8 cellular contexts compared by ENCODE assay signal in genomic region chr19:48635966-48636858, GRCh38. TPM values are rescaled to one million over a fixed set of nuclear protein-coding genes. Genes with fewer than 3 reads are reported as not detected.
A peak's percentile ranks its signal among the peaks of the same experiment; 100 is the strongest.
DNase-seq lines count a peak whose midpoint lies in the region; ATAC-seq, FAIRE-seq and TF ChIP-seq lines count a peak whose summit lies in the region.

No MANE protein-coding gene starts in this region.

- peak overlapping the region; percentile 79 for H3K9ac ChIP-seq in GM12878 (ENCODE audit: control insufficient read depth, insufficient read depth, low read length)

- RAD21 ChIA-PET in GM12878 (lab: Charles Lee; ENCODE audit: unreplicated experiment), result no interaction called here

- TF ChIP-seq POLR2A in GM12878 (IDR thresholded peaks at IDR 0.05; ENCODE audit: low read depth, low read length) (no peak), lower leg skin (IDR thresholded peaks at IDR 0.05) (no peak), thyroid gland (IDR thresholded peaks at IDR 0.05) (no peak)

- H3K9me3 ChIP-seq in GM12878 (replicated peaks; ENCODE audit: control insufficient read depth, insufficient read depth, low read length) (no peaks in the 10 kb centered on the region), thyroid gland (no peaks in the 10 kb centered on the region)

- H3K4me2 ChIP-seq in GM12878 (ENCODE audit: control insufficient read depth, insufficient read depth), result peak overlapping the region; percentile 86

- intact Hi-C loops in GM12878 (cut with micrococcal nuclease; ENCODE audit: unreplicated experiment), result loop anchor here (10.0 kb wide), 1 partner anchor 329 kb away; the partner anchor contains the start of gene FTL
- intact Hi-C loops in lower leg skin (cut with DNase I; ENCODE audit: low total_unique reads), result no loop called here
- intact Hi-C loops in thyroid gland (cut with DNase I), result no loop called here

- FAIRE-seq in GM12878 (lab: Jason Lieb, UNC), result no peak

- 1% methylated on average over 35 of the region's 35 CpGs for WGBS in GM12878 (ENCODE audit: insufficient coverage, insufficient replicate concordance, low lambda C conversion rate, missing lambda C conversion rate)
- WGBS in lower leg skin, 2 donors, result 0% methylated on average over 35 of the region's 35 CpGs
- WGBS in thyroid gland, 2 donors, result 1% methylated on average over 25 to 34 of the region's 35 CpGs

- POLR2A ChIA-PET in GM12878 (lab: Charles Lee), result interaction anchor here (0.6 to 1.0 kb wide), 3 partner anchors 27 to 250 kb away, joined by 3 to 11 read pairs (median 5); no protein-coding TSS in a partner anchor

- in situ Hi-C loops in GM12878 (cut with MboI), result loop anchor here (25.0 kb wide), 1 partner anchor 1251 kb away; the partner anchor contains the start of genes AKT1S1, IL4I1 and TBC1D17

- CTCF ChIA-PET in GM12878 (lab: Yijun Ruan, JAX), result no interaction called here

- DNase-seq in COR-L47 (lab: John Stamatoyannopoulos, UW), result peak; percentile 51
- peak; percentile 40 to 42 for DNase-seq in Kasumi-1 (lab: John Stamatoyannopoulos, UW)
- DNase-seq in GM12878 (ENCODE audit: low read depth, low spot score), result no peak
- peak in 1 of 2 donors; percentile 94 for DNase-seq in lower leg skin (ENCODE audit: low spot score in 2 of 2)
- peak; percentile 64 to 66 for DNase-seq in thyroid gland
- no peak for DNase-seq in KG1 (lab: John Stamatoyannopoulos, UW)

- ATAC-seq in GM12878 (no peak), HG03139 (IDR thresholded peaks at IDR 0.05; ENCODE audit: unreplicated experiment) (no peak), GM18867 (IDR thresholded peaks at IDR 0.05; ENCODE audit: unreplicated experiment) (no peak)

- H2AFZ ChIP-seq in GM12878 (ENCODE audit: control insufficient read depth, low read depth, low read length), result peak overlapping the region; percentile 64; the same call in 1 of the 2 replicates

- TF ChIP-seq EP300 in GM12878 (IDR thresholded peaks at IDR 0.05; ENCODE audit: borderline replicate concordance in 1 of 2, control insufficient read depth in 1 of 2, low read depth in 2 of 2, low read length in 2 of 2), result no peak

- H3K4me3 ChIP-seq in GM12878 (peak overlapping the region; percentile 89), lower leg skin (ENCODE audit: low read depth, poor library complexity, severe bottlenecking) (peak overlapping the region; percentile 59), thyroid gland (replicated peaks in 1 of 3) (peak overlapping the region; percentile 38 to 71 (median 62))

- peak overlapping the region; percentile 48 for H3K27ac ChIP-seq in GM12878 (ENCODE audit: control insufficient read depth, insufficient read depth)
- peak overlapping the region; percentile 99 to 100 (median 99) for H3K27ac ChIP-seq in thyroid gland

- no peak for TF ChIP-seq CTCF in GM12878 (IDR thresholded peaks at IDR 0.05 in 2 of 3, conservative IDR thresholded peaks at IDR 0.05 in 1 of 3; ENCODE audit: control insufficient read depth in 2 of 3, extremely low read depth in 1 of 3, insufficient read depth in 1 of 3, low read depth in 3 of 3, low read length in 3 of 3)
- no peak for TF ChIP-seq CTCF in lower leg skin (IDR thresholded peaks at IDR 0.05)
- no peak for TF ChIP-seq CTCF in thyroid gland (IDR thresholded peaks at IDR 0.05)

- no TSS peak for BruUV-seq in GM12878 (replicated peaks; lab: Mats Ljungman, UMichigan)

- SMC1A ChIA-PET in GM12878 (lab: Charles Lee; ENCODE audit: uncharacterized antibody, unreplicated experiment), result no interaction called here

- H3K4me1 ChIP-seq in GM12878 (ENCODE audit: control insufficient read depth, insufficient read depth, low read length) (peaks cover 28% of the 10 kb centered on the region), thyroid gland (peaks cover 29 to 54% of the 10 kb centered on the region in 2 donors)

- H3K79me2 ChIP-seq in GM12878 (ENCODE audit: control insufficient read depth, insufficient read depth, low read length), result peaks cover 5% of the 10 kb centered on the region

- no peak for TF ChIP-seq RAD21 in GM12878 (IDR thresholded peaks at IDR 0.05; ENCODE audit: insufficient read depth, low read depth, low read length)

- no peaks in the 10 kb centered on the region for H3K36me3 ChIP-seq in GM12878 (ENCODE audit: control insufficient read depth in 2 of 2, insufficient read depth in 2 of 2, low read length in 1 of 2)
- H3K36me3 ChIP-seq in thyroid gland, result no peaks in the 10 kb centered on the region

- H3K27me3 ChIP-seq in GM12878 (replicated peaks in 1 of 2; ENCODE audit: control insufficient read depth in 2 of 2, insufficient read depth in 2 of 2, low read length in 1 of 2), result no peaks in the 10 kb centered on the region
- no peaks in the 10 kb centered on the region for H3K27me3 ChIP-seq in thyroid gland

- no peaks in the 10 kb centered on the region for H4K20me1 ChIP-seq in GM12878 (ENCODE audit: control insufficient read depth, insufficient read depth)

RNA-seq across cellular contexts. Expression of gene DBP, which starts 1.0 kb away (rescaled TPM):
- total RNA-seq in GM12878 (2013; cell fraction: nucleolus; rRNA removed), result 18.1 and 21.7 TPM in 2 replicates
- 10.5 and 10.6 TPM in 2 replicates for total RNA-seq in GM12878 (2014; rRNA removed)
- 7.0 and 8.1 TPM in 2 replicates for total RNA-seq in GM12878 (2014; rRNA removed; fragmentation: Illumina TruSeq; extraction: Trizol)
- total RNA-seq in GM12878 (2021), result 6.7 and 7.3 TPM in 2 replicates
- polyA plus RNA-seq in GM12878 (2011; ENCODE audit: low read depth), result 5.0 TPM
- polyA plus RNA-seq in GM12878 (2011; rRNA removed), result 6.0 and 9.8 TPM in 2 replicates
- 13.1 and 14.1 TPM in 2 replicates for polyA plus RNA-seq in GM12878 (2011; cell fraction: cytosol; rRNA removed)
- 10.3 and 11.2 TPM in 2 replicates for polyA plus RNA-seq in GM12878 (2011; cell fraction: nucleus; rRNA removed)
- 12.9 and 16.4 TPM in 2 replicates for polyA plus RNA-seq in GM12878 (2012)
- polyA plus RNA-seq in GM12878 (2014; fragmentation: Illumina TruSeq; extraction: Trizol), result 5.0 and 5.1 TPM in 2 replicates
- 1 to 10 TPM; 2.0 to 2.6 TPM for polyA plus RNA-seq in GM12878 (2014; fragmentation: Nextera tagmentation; extraction: Ambion mirVana)
- 9.4 and 9.7 TPM in 2 replicates for polyA plus RNA-seq in GM12878 (2014; rRNA removed)
- polyA plus RNA-seq in GM12878 (2016; fragmentation: Nextera tagmentation; extraction: Ambion mirVana), result 1 to 10 TPM; 4.0 to 7.1 TPM
- polyA minus RNA-seq in GM12878 (2011; rRNA and poly(A)+ RNA removed), result 6.6 and 9.1 TPM in 2 replicates
- polyA minus RNA-seq in GM12878 (2011; cell fraction: cytosol; rRNA and poly(A)+ RNA removed), result 2.6 and 7.4 TPM in 2 replicates
- 3.9 and 4.3 TPM in 2 replicates for polyA minus RNA-seq in GM12878 (2011; cell fraction: nucleus; rRNA and poly(A)+ RNA removed)
- 10 to 100 TPM; 21.1 to 41.6 (median 24.8) TPM for total RNA-seq in lower leg skin
- 10 to 100 TPM; 18.9 to 32.8 (median 25.1) TPM for total RNA-seq in thyroid gland

RNA-seq across cellular contexts. Expression of gene CA11, which starts 9.8 kb away (rescaled TPM):
- 0.54 and 0.61 TPM in 2 replicates for total RNA-seq in GM12878 (2013; cell fraction: nucleolus; rRNA removed)
- total RNA-seq in GM12878 (2014; rRNA removed) (3.5 and 5.5 TPM in 2 replicates), GM12878 (2014; rRNA removed; fragmentation: Illumina TruSeq; extraction: Trizol) (1.8 and 2.3 TPM in 2 replicates), GM12878 (2021) (3.3 and 3.9 TPM in 2 replicates), lower leg skin (10 to 100 TPM in 3 of 4 donors, 1 to 10 TPM in 1; 7.3 to 37.5 (median 10.3) TPM), thyroid gland (10 to 100 TPM in 1 of 4 donors, 1 to 10 TPM in 3; 4.6 to 13.4 (median 6.3) TPM)
- polyA plus RNA-seq in GM12878 (2011; ENCODE audit: low read depth), result 6.3 TPM
- polyA plus RNA-seq in GM12878 (2011; rRNA removed) (1.2 and 1.7 TPM in 2 replicates), GM12878 (2014; fragmentation: Illumina TruSeq; extraction: Trizol) (1.9 TPM in 2 replicates), GM12878 (2014; fragmentation: Nextera tagmentation; extraction: Ambion mirVana) (1 to 10 TPM; 5.4 to 7.5 TPM), GM12878 (2014; rRNA removed) (1.8 and 2.7 TPM in 2 replicates), GM12878 (2016; fragmentation: Nextera tagmentation; extraction: Ambion mirVana) (1 to 10 TPM; 1.9 to 2.6 TPM)
- 2.6 and 5.5 TPM in 2 replicates for polyA plus RNA-seq in GM12878 (2011; cell fraction: cytosol; rRNA removed)
- polyA plus RNA-seq in GM12878 (2011; cell fraction: nucleus; rRNA removed), result 0.54 and 1.2 TPM in 2 replicates
- polyA plus RNA-seq in GM12878 (2012), result 9.7 and 10.8 TPM in 2 replicates
- 0.93 TPM in 1 of 2 replicates, not detected in the other for polyA minus RNA-seq in GM12878 (2011; rRNA and poly(A)+ RNA removed)
- polyA minus RNA-seq in GM12878 (2011; cell fraction: cytosol; rRNA and poly(A)+ RNA removed), result 2.9 TPM in 1 of 2 replicates, not detected in the other
- 1.9 TPM in 1 of 2 replicates, not detected in the other for polyA minus RNA-seq in GM12878 (2011; cell fraction: nucleus; rRNA and poly(A)+ RNA removed)

RNA-seq across cellular contexts. Expression of gene SPHK2, which starts 16.9 kb away (rescaled TPM):
- 31.6 and 32.6 TPM in 2 replicates for total RNA-seq in GM12878 (2013; cell fraction: nucleolus; rRNA removed)
- total RNA-seq in GM12878 (2014; rRNA removed) (12.4 and 15.9 TPM in 2 replicates), GM12878 (2014; rRNA removed; fragmentation: Illumina TruSeq; extraction: Trizol) (6.5 and 7.1 TPM in 2 replicates), GM12878 (2021) (33.1 and 40.5 TPM in 2 replicates), lower leg skin (1 to 10 TPM; 2.2 to 8.8 (median 6.1) TPM), thyroid gland (10 to 100 TPM; 17.1 to 45.4 (median 31.4) TPM)
- polyA plus RNA-seq in GM12878 (2011; ENCODE audit: low read depth), result 3.6 TPM
- polyA plus RNA-seq in GM12878 (2011; rRNA removed) (3.0 and 5.7 TPM in 2 replicates), GM12878 (2014; fragmentation: Illumina TruSeq; extraction: Trizol) (2.2 and 4.7 TPM in 2 replicates), GM12878 (2014; fragmentation: Nextera tagmentation; extraction: Ambion mirVana) (under 1 TPM; 0.37 to 0.75 TPM), GM12878 (2014; rRNA removed) (26.4 and 31.5 TPM in 2 replicates), GM12878 (2016; fragmentation: Nextera tagmentation; extraction: Ambion mirVana) (10 to 100 TPM; 29.7 to 31.7 TPM)
- 9.0 and 13.9 TPM in 2 replicates for polyA plus RNA-seq in GM12878 (2011; cell fraction: cytosol; rRNA removed)
- 35.3 and 48.6 TPM in 2 replicates for polyA plus RNA-seq in GM12878 (2011; cell fraction: nucleus; rRNA removed)
- 11.0 and 11.4 TPM in 2 replicates for polyA plus RNA-seq in GM12878 (2012)
- 10.2 and 16.4 TPM in 2 replicates for polyA minus RNA-seq in GM12878 (2011; rRNA and poly(A)+ RNA removed)
- polyA minus RNA-seq in GM12878 (2011; cell fraction: cytosol; rRNA and poly(A)+ RNA removed), result 7.8 and 8.0 TPM in 2 replicates
- polyA minus RNA-seq in GM12878 (2011; cell fraction: nucleus; rRNA and poly(A)+ RNA removed), result 12.0 and 29.9 TPM in 2 replicates

RNA-seq across cellular contexts. Expression of gene RPL18, which starts 17.2 kb away (rescaled TPM):
- 289 and 293 TPM in 2 replicates for total RNA-seq in GM12878 (2013; cell fraction: nucleolus; rRNA removed)
- 3,864 and 4,267 TPM in 2 replicates for total RNA-seq in GM12878 (2014; rRNA removed)
- total RNA-seq in GM12878 (2014; rRNA removed; fragmentation: Illumina TruSeq; extraction: Trizol), result 2,138 and 2,306 TPM in 2 replicates
- 2,548 and 2,593 TPM in 2 replicates for total RNA-seq in GM12878 (2021)
- 2,279 TPM for polyA plus RNA-seq in GM12878 (2011; ENCODE audit: low read depth)
- 786 and 1,901 TPM in 2 replicates for polyA plus RNA-seq in GM12878 (2011; rRNA removed)
- polyA plus RNA-seq in GM12878 (2011; cell fraction: cytosol; rRNA removed), result 2,627 and 2,723 TPM in 2 replicates
- polyA plus RNA-seq in GM12878 (2011; cell fraction: nucleus; rRNA removed), result 1,070 and 1,187 TPM in 2 replicates
- 3,508 and 3,752 TPM in 2 replicates for polyA plus RNA-seq in GM12878 (2012)
- 1,711 and 2,137 TPM in 2 replicates for polyA plus RNA-seq in GM12878 (2014; fragmentation: Illumina TruSeq; extraction: Trizol)
- polyA plus RNA-seq in GM12878 (2014; fragmentation: Nextera tagmentation; extraction: Ambion mirVana), result 100 to 1,000 TPM; 393 to 844 TPM
- polyA plus RNA-seq in GM12878 (2014; rRNA removed), result 3,670 and 3,986 TPM in 2 replicates
- 1,000 to 10,000 TPM; 1,291 to 1,299 TPM for polyA plus RNA-seq in GM12878 (2016; fragmentation: Nextera tagmentation; extraction: Ambion mirVana)
- 387 and 961 TPM in 2 replicates for polyA minus RNA-seq in GM12878 (2011; rRNA and poly(A)+ RNA removed)
- polyA minus RNA-seq in GM12878 (2011; cell fraction: cytosol; rRNA and poly(A)+ RNA removed), result 657 and 660 TPM in 2 replicates
- polyA minus RNA-seq in GM12878 (2011; cell fraction: nucleus; rRNA and poly(A)+ RNA removed), result 152 and 213 TPM in 2 replicates
- 1,000 to 10,000 TPM; 3,252 to 5,828 (median 3,870) TPM for total RNA-seq in lower leg skin
- 1,000 to 10,000 TPM; 1,845 to 2,426 (median 1,951) TPM for total RNA-seq in thyroid gland

RNA-seq across cellular contexts. Expression of gene FAM83E, which starts 21.3 kb away (rescaled TPM):
- total RNA-seq in GM12878 (2013; cell fraction: nucleolus; rRNA removed), result 6.6 and 8.7 TPM in 2 replicates
- total RNA-seq in GM12878 (2014; rRNA removed) (0.44 and 1.6 TPM in 2 replicates), GM12878 (2014; rRNA removed; fragmentation: Illumina TruSeq; extraction: Trizol) (0.31 and 0.88 TPM in 2 replicates), GM12878 (2021) (1.3 and 2.5 TPM in 2 replicates), lower leg skin (1 to 10 TPM in 2 of 4 donors, under 1 TPM in 2; 0.53 to 8.2 (median 3.8) TPM), thyroid gland (not detected)
- polyA plus RNA-seq in GM12878 (2011; ENCODE audit: low read depth), result 0.13 TPM
- polyA plus RNA-seq in GM12878 (2011; rRNA removed) (0.10 and 0.29 TPM in 2 replicates), GM12878 (2014; fragmentation: Illumina TruSeq; extraction: Trizol) (not detected in 2 replicates), GM12878 (2014; fragmentation: Nextera tagmentation; extraction: Ambion mirVana) (not detected), GM12878 (2014; rRNA removed) (0.35 and 0.72 TPM in 2 replicates), GM12878 (2016; fragmentation: Nextera tagmentation; extraction: Ambion mirVana) (under 1 TPM in 1 of 2 experiments, not detected in 1; 0.14 TPM)
- 0.33 and 0.53 TPM in 2 replicates for polyA plus RNA-seq in GM12878 (2011; cell fraction: cytosol; rRNA removed)
- 0.81 and 1.8 TPM in 2 replicates for polyA plus RNA-seq in GM12878 (2011; cell fraction: nucleus; rRNA removed)
- polyA plus RNA-seq in GM12878 (2012), result 0.13 and 0.24 TPM in 2 replicates
- polyA minus RNA-seq in GM12878 (2011; rRNA and poly(A)+ RNA removed), result 0.44 and 1.8 TPM in 2 replicates
- not detected in 2 replicates for polyA minus RNA-seq in GM12878 (2011; cell fraction: cytosol; rRNA and poly(A)+ RNA removed)
- 5.2 and 9.2 TPM in 2 replicates for polyA minus RNA-seq in GM12878 (2011; cell fraction: nucleus; rRNA and poly(A)+ RNA removed)

Comparison
In these comparisons a context has a peak if more than half of its experiments do, and no peak if none do; other contexts are left out.
1. DNase-seq: peak in COR-L47 (single experiment), Kasumi-1 (2 of 2) and thyroid gland (2 of 2); none in GM12878 (single experiment) and KG1 (single experiment).
2. Peak in every context shown above with its lines, with median percentiles within 50 percentile points of each other: H3K4me3 ChIP-seq.